7 cellular contexts compared by ENCODE assay signal in the genomic region with DNA sequence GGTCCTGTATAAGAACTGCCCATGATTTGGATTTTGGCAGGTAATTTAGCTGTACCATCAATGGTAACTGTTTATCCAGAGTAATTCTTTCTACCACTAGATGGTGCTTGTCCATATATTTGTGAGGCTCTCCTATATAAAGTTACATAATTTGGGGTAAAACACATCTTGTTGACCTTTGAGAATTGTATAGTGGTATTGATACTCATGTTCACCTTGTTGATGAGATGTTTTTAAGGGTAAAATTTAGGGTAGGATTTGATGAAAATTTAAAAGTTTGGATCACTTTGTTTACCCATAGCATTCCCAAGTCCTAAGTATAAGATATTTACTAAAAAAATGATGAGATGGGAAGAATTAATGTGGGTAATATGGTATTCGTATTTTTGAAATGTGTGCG. TPM values are rescaled to one million over a fixed set of nuclear protein-coding genes. Genes with fewer than 3 reads are reported as not detected.
DNase-seq lines count a peak whose midpoint lies in the region; TF ChIP-seq lines count a peak whose summit lies in the region.

No MANE protein-coding gene starts in this region.

- H3K27ac ChIP-seq in HEK293 (ENCODE audit: extremely low read depth, low read depth, low read length), result no peak overlapping the region
- no peak overlapping the region for H3K27ac ChIP-seq in adrenal gland

- peak; percentile 38 for TF ChIP-seq CTCF in GM12864 (IDR thresholded peaks at IDR 0.05; ENCODE audit: low read depth, low read length, missing control alignments)
- no peak for TF ChIP-seq CTCF in HEK293 (tag by site-specific recombination; IDR thresholded peaks at IDR 0.05)
- peak; percentile 44 to 74 (median 63) for TF ChIP-seq CTCF in adrenal gland (IDR thresholded peaks at IDR 0.05)

- H3K27me3 Mint-ChIP-seq in activated CD4-positive, alpha-beta memory T cell treated with anti-CD3 and anti-CD28 coated beads, Interleukin-2, amount 10 ng/mL, durations not matched to agents 7 days and 5 days, result no peaks in the 10 kb centered on the region

- CTCF ChIA-PET in HEK293 (lab: Yijun Ruan, JAX), result interaction anchor here (0.6 to 4.2 kb wide), 20 partner anchors 8 to 226 kb away, joined by 3 to 64 read pairs (median 5); no protein-coding TSS in a partner anchor
- CTCF ChIA-PET in activated CD4-positive, alpha-beta memory T cell treated with anti-CD3 and anti-CD28 coated beads, Interleukin-2, amount 10 ng/mL, durations not matched to agents 7 days and 5 days (lab: Charles Lee), result interaction anchor here (0.7 to 8.8 kb wide), 15 partner anchors 10 to 150 kb away, joined by 3 to 198 read pairs (median 6); a partner anchor contains a TSS

- DNase-seq in GM12864 (ENCODE audit: low read depth) (no peak), NCI-H2029 treated with DMSO at 0.1 percent for 48 hours (lab: John Stamatoyannopoulos, UW) (peak; percentile 49), adrenal gland (no peak), kidney glomerular epithelial cell (lab: John Stamatoyannopoulos, UW) (peak; percentile 8), dedifferentiated amniotic fluid mesenchymal stem cell (ENCODE audit: extremely low spot score) (no peak)
- no peak for DNase-seq in activated CD4-positive, alpha-beta memory T cell treated with anti-CD3 and anti-CD28 coated beads, Interleukin-2, amount 10 ng/mL, durations not matched to agents 7 days and 5 days

- H3K36me3 ChIP-seq in HEK293 (ENCODE audit: control insufficient read depth in 2 of 2, insufficient read depth in 1 of 2, low read length in 2 of 2) (no peaks in the 10 kb centered on the region), adrenal gland (replicated peaks in 1 of 2) (no peaks in the 10 kb centered on the region)

- TF ChIP-seq POLR2A in adrenal gland (IDR thresholded peaks at IDR 0.05), result no peak

- intact Hi-C loops in adrenal gland (cut with DNase I), result loop anchor here (5.0 to 10.0 kb wide), 2 partner anchors 50 to 132 kb away; no protein-coding TSS in a partner anchor

- H3K27me3 ChIP-seq in adrenal gland, result no peaks in the 10 kb centered on the region

- H3K4me1 ChIP-seq in HEK293 (ENCODE audit: control insufficient read depth, insufficient read depth, low read length), result no peaks in the 10 kb centered on the region
- H3K4me1 ChIP-seq in adrenal gland (replicated peaks in 1 of 2), result no peaks in the 10 kb centered on the region

- H3K4me1 Mint-ChIP-seq in activated CD4-positive, alpha-beta memory T cell treated with anti-CD3 and anti-CD28 coated beads, Interleukin-2, amount 10 ng/mL, durations not matched to agents 7 days and 5 days, result no peaks in the 10 kb centered on the region

- H3K4me3 Mint-ChIP-seq in activated CD4-positive, alpha-beta memory T cell treated with anti-CD3 and anti-CD28 coated beads, Interleukin-2, amount 10 ng/mL, durations not matched to agents 7 days and 5 days, result no peak overlapping the region

- H3K9me3 Mint-ChIP-seq in activated CD4-positive, alpha-beta memory T cell treated with anti-CD3 and anti-CD28 coated beads, Interleukin-2, amount 10 ng/mL, durations not matched to agents 7 days and 5 days, result no peaks in the 10 kb centered on the region

- H3K4me3 ChIP-seq in GM12864 (ENCODE audit: low read depth, low read length), result no peak overlapping the region
- no peak overlapping the region for H3K4me3 ChIP-seq in HEK293 (ENCODE audit: low read depth, low read length)
- no peak overlapping the region for H3K4me3 ChIP-seq in adrenal gland

- WGBS in adrenal gland, 4 donors, result 64 to 79% (median 74%) methylated on average over 2 of the region's 2 CpGs

- H3K9me3 ChIP-seq in HEK293 (ENCODE audit: control insufficient read depth, insufficient read depth, low read depth, low read length) (no peaks in the 10 kb centered on the region), adrenal gland (replicated peaks in 1 of 3) (no peaks in the 10 kb centered on the region)

- H3K36me3 Mint-ChIP-seq in activated CD4-positive, alpha-beta memory T cell treated with anti-CD3 and anti-CD28 coated beads, Interleukin-2, amount 10 ng/mL, durations not matched to agents 7 days and 5 days (ENCODE audit: low read depth), result no peaks in the 10 kb centered on the region

- POLR2A ChIA-PET in HEK293 (lab: Yijun Ruan, JAX), result interaction anchor here (1.0 kb wide), 1 partner anchor 13 kb away, joined by 4 read pairs; no protein-coding TSS in a partner anchor
- POLR2A ChIA-PET in activated CD4-positive, alpha-beta memory T cell treated with anti-CD3 and anti-CD28 coated beads, Interleukin-2, amount 10 ng/mL, durations not matched to agents 7 days and 5 days (lab: Charles Lee), result no interaction called here

- H3K27ac Mint-ChIP-seq in activated CD4-positive, alpha-beta memory T cell treated with anti-CD3 and anti-CD28 coated beads, Interleukin-2, amount 10 ng/mL, durations not matched to agents 7 days and 5 days, result no peak overlapping the region

TF ChIP-seq in HEK293, 187 proteins besides CTCF, POLR2A, EP300 and RAD21:
- no peak for TF ChIP-seq ZNF555 (tag by site-specific recombination; conservative IDR thresholded peaks at IDR 0.05)
- TF ChIP-seq, protein P1, sequence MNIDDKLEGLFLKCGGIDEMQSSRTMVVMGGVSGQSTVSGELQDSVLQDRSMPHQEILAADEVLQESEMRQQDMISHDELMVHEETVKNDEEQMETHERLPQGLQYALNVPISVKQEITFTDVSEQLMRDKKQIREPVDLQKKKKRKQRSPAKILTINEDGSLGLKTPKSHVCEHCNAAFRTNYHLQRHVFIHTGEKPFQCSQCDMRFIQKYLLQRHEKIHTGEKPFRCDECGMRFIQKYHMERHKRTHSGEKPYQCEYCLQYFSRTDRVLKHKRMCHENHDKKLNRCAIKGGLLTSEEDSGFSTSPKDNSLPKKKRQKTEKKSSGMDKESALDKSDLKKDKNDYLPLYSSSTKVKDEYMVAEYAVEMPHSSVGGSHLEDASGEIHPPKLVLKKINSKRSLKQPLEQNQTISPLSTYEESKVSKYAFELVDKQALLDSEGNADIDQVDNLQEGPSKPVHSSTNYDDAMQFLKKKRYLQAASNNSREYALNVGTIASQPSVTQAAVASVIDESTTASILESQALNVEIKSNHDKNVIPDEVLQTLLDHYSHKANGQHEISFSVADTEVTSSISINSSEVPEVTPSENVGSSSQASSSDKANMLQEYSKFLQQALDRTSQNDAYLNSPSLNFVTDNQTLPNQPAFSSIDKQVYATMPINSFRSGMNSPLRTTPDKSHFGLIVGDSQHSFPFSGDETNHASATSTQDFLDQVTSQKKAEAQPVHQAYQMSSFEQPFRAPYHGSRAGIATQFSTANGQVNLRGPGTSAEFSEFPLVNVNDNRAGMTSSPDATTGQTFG (tag by site-specific recombination; IDR thresholded peaks at IDR 0.05; ENCODE audit: borderline replicate concordance), result no peak
- TF ChIP-seq ZNF37A (tag by site-specific recombination; IDR thresholded peaks at IDR 0.05), result peak; percentile 63
- TF ChIP-seq, protein P2, sequence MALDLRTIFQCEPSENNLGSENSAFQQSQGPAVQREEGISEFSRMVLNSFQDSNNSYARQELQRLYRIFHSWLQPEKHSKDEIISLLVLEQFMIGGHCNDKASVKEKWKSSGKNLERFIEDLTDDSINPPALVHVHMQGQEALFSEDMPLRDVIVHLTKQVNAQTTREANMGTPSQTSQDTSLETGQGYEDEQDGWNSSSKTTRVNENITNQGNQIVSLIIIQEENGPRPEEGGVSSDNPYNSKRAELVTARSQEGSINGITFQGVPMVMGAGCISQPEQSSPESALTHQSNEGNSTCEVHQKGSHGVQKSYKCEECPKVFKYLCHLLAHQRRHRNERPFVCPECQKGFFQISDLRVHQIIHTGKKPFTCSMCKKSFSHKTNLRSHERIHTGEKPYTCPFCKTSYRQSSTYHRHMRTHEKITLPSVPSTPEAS (tag by site-specific recombination; IDR thresholded peaks at IDR 0.05), result no peak
- TF ChIP-seq ZNF184 (tag by site-specific recombination; IDR thresholded peaks at IDR 0.05), result no peak
- TF ChIP-seq ZNF530 (tag by site-specific recombination; IDR thresholded peaks at IDR 0.05; ENCODE audit: low read depth), result no peak
- TF ChIP-seq ZNF2 (tag by site-specific recombination; IDR thresholded peaks at IDR 0.05), result 0 out of 2 replicates have a peak, but pooled peaks have one; percentile 32
- TF ChIP-seq ZNF837 (tag by site-specific recombination; IDR thresholded peaks at IDR 0.05), result no peak
- TF ChIP-seq ZNF341 (tag by site-specific recombination; IDR thresholded peaks at IDR 0.05; ENCODE audit: low read depth), result no peak
- no peak for TF ChIP-seq ZBTB17 (tag by site-specific recombination; IDR thresholded peaks at IDR 0.05)
- no peak for TF ChIP-seq ZNF138 (tag by site-specific recombination; IDR thresholded peaks at IDR 0.05; ENCODE audit: borderline replicate concordance)
- 0 out of 2 replicates have a peak, but pooled peaks have one; percentile 40 for TF ChIP-seq ZNF660 (tag by site-specific recombination; IDR thresholded peaks at IDR 0.05)
- TF ChIP-seq ZEB2 (tag by site-specific recombination; IDR thresholded peaks at IDR 0.05), result 0 out of 2 replicates have a peak, but pooled peaks have one; percentile 21
- TF ChIP-seq, protein P3, sequence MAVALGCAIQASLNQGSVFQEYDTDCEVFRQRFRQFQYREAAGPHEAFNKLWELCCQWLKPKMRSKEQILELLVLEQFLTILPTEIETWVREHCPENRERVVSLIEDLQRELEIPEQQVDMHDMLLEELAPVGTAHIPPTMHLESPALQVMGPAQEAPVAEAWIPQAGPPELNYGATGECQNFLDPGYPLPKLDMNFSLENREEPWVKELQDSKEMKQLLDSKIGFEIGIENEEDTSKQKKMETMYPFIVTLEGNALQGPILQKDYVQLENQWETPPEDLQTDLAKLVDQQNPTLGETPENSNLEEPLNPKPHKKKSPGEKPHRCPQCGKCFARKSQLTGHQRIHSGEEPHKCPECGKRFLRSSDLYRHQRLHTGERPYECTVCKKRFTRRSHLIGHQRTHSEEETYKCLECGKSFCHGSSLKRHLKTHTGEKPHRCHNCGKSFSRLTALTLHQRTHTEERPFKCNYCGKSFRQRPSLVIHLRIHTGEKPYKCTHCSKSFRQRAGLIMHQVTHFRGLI (tag by site-specific recombination; IDR thresholded peaks at IDR 0.05), result no peak
- TF ChIP-seq ZFP37 (tag by site-specific recombination; IDR thresholded peaks at IDR 0.05), result no peak
- no peak for TF ChIP-seq ZNF324 (tag by site-specific recombination; IDR thresholded peaks at IDR 0.05)
- no peak for TF ChIP-seq HOXD13 (CRISPR knock-in tag; IDR thresholded peaks at IDR 0.05; ENCODE audit: borderline replicate concordance)
- no peak for TF ChIP-seq ZNF596 (tag by site-specific recombination; IDR thresholded peaks at IDR 0.05)
- no peak for TF ChIP-seq ZIC2 (tag by site-specific recombination; IDR thresholded peaks at IDR 0.05)
- peak; percentile 64 for TF ChIP-seq ZNF654 (tag by site-specific recombination; IDR thresholded peaks at IDR 0.05; ENCODE audit: low read depth)

RNA-seq across cellular contexts. Expression of a gene that starts 31.6 kb away (rescaled TPM):
- 10 to 100 TPM; 30.0 to 69.9 (median 36.7) TPM for total RNA-seq in adrenal gland
- polyA plus RNA-seq in adrenal gland, result 10 to 100 TPM; 15.7 to 58.6 (median 19.5) TPM
- total RNA-seq in activated CD4-positive, alpha-beta memory T cell treated with anti-CD3 and anti-CD28 coated beads, Interleukin-2, amount 10 ng/mL, durations not matched to agents 7 days and 5 days, result 1 to 10 TPM; 6.7 to 7.4 TPM

Comparison
In these comparisons a context has a peak if more than half of its experiments do, and no peak if none do; other contexts are left out.
1. DNase-seq: peak in NCI-H2029 treated with DMSO at 0.1 percent for 48 hours (single experiment) and kidney glomerular epithelial cell (single experiment); none in GM12864 (single experiment), adrenal gland (0 of 7), dedifferentiated amniotic fluid mesenchymal stem cell (single experiment) and activated CD4-positive, alpha-beta memory T cell treated with anti-CD3 and anti-CD28 coated beads, Interleukin-2, amount 10 ng/mL, durations not matched to agents 7 days and 5 days (single experiment).